ENCODE assay signal across 22 cellular contexts in the genomic region with DNA sequence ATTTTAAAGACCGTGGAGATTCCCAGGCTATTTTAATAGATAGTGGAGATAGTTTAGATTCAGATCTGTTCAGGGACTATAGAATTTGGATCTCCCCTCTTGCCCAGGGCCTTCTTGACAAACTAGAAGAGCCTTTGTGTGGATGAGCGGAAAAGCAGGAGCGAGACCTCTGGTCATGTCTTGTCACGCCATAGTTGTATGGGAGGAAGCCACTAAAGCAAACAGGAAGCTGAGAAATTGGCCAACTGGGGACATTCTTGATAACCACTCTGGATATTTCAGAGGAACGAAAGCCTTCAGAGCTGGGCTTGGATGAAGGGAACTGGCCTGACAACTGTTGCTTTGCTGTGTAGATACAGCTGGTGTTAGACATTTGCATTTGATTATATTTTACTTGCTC.
"Had no signal": no experiment of that assay in that cellular context is flagged by ENCODE, and none has a peak within 500 bp of the region (broad histone marks: within the 10 kb centered on the region; RNA-seq: fewer than 3 reads in every experiment).

No MANE protein-coding gene starts in this region.

- DNase-seq: activated B cell treated with CpG ODN at 0.5 μM for 24 hours; activated CD4-positive, alpha-beta memory T cell treated with anti-CD3 and anti-CD28 coated beads for 36 hours; activated CD4-positive, alpha-beta T cell treated with anti-CD3 and anti-CD28 coated beads for 1 hour; activated gamma-delta T cell; activated naive CD4-positive, alpha-beta T cell treated with anti-CD3 and anti-CD28 coated beads for 36 hours; activated T-cell treated with anti-CD3 and anti-CD28 coated beads for 4 hours; activated T-cell treated with anti-CD3 and anti-CD28 coated beads, Interleukin-2, amount 50 U/mL, for 48 hours; amygdala; KG1; NCI-H1048; NCI-H146; NCI-H1930; NCI-H2171; NCI-H226; NCI-H526 treated with DMSO at 0.1 percent for 48 hours; NK-92 treated with Interleukin-12 subunit alpha and Interleukin-12 subunit beta, amount 100 ng/mL, for 24 hours; Peyer's patch; SHP77; T-helper 17 cell; T-helper 9 cell had no signal

- H3K4me3 ChIP-seq: cardiac muscle cell, Peyer's patch, SJSA1 had no signal

- H3K9me3 ChIP-seq: Peyer's patch, SJSA1 had no signal

- H3K4me1 ChIP-seq: Peyer's patch had no signal

- H3K27ac ChIP-seq: cardiac muscle cell, SJSA1 had no signal

- H3K27me3 ChIP-seq: cardiac muscle cell, Peyer's patch, SJSA1 had no signal

- H3K36me3 ChIP-seq: cardiac muscle cell, Peyer's patch, SJSA1 had no signal
